Comparison of ENCODE assay signal across 27 cellular contexts in genomic region chr10:87510025-87510424, GRCh38.
"Had no signal": no experiment of that assay in that cellular context is flagged by ENCODE, and none has a peak within 500 bp of the region (broad histone marks: within the 10 kb centered on the region; RNA-seq: fewer than 3 reads in every experiment).

No MANE protein-coding gene starts in this region.

- H3K9me3 ChIP-seq: body of pancreas had no signal

- H3K27me3 ChIP-seq: adrenal gland, body of pancreas, dorsolateral prefrontal cortex had no signal

- ATAC-seq: activated CD4-positive, alpha-beta T cell treated with anti-CD3 and anti-CD28 coated beads for 36 hours; activated CD8-positive, alpha-beta memory T cell treated with anti-CD3 and anti-CD28 coated beads, Interleukin-2, amount 10 ng/mL, durations not matched to agents 7 days and 5 days; activated CD8-positive, alpha-beta T cell treated with anti-CD3 and anti-CD28 coated beads, Interleukin-2, amount 10 ng/mL, durations not matched to agents 7 days and 5 days; activated naive CD8-positive, alpha-beta T cell treated with anti-CD3 and anti-CD28 coated beads, Interleukin-2, amount 50 U/mL, for 24 hours; body of pancreas; esophagus mucosa had no signal

- H3K4me3 ChIP-seq: adrenal gland, body of pancreas, dorsolateral prefrontal cortex had no signal

- DNase-seq: activated CD4-positive, alpha-beta memory T cell treated with anti-CD3 and anti-CD28 coated beads for 36 hours; activated CD4-positive, alpha-beta T cell treated with anti-CD3 and anti-CD28 coated beads for 36 hours; activated CD4-positive, alpha-beta T cell treated with anti-CD3 and anti-CD28 coated beads, Interleukin-2, amount 10 ng/mL, durations not matched to agents 24 days and 14 days; activated CD4-positive, CD25-positive, alpha-beta regulatory T cell; activated CD4-positive, CD25-positive, alpha-beta regulatory T cell treated with anti-CD3 and anti-CD28 coated beads, Interleukin-2, amount 50 U/mL, for 72 hours; activated CD8-positive, alpha-beta memory T cell treated with anti-CD3 and anti-CD28 coated beads, Interleukin-2, amount 10 ng/mL, durations not matched to agents 7 days and 5 days; activated CD8-positive, alpha-beta memory T cell treated with anti-CD3 and anti-CD28 coated beads, Interleukin-2, amount 50 U/mL, for 4 hours; activated CD8-positive, alpha-beta T cell treated with anti-CD3 and anti-CD28 coated beads, Interleukin-2, amount 10 ng/mL, durations not matched to agents 7 days and 5 days; activated effector memory CD4-positive, alpha-beta T cell treated with anti-CD3 and anti-CD28 coated beads, Interleukin-2, amount 50 U/mL, for 16 hours; activated naive CD4-positive, alpha-beta T cell treated with anti-CD3 and anti-CD28 coated beads for 36 hours; activated naive CD8-positive, alpha-beta T cell treated with anti-CD3 and anti-CD28 coated beads for 36 hours; activated naive CD8-positive, alpha-beta T cell treated with anti-CD3 and anti-CD28 coated beads, Interleukin-2, amount 50 U/mL, for 24 hours; activated T-cell treated with anti-CD3 and anti-CD28 coated beads, Interleukin-2, amount 50 U/mL, for 1 hour; activated T-cell treated with anti-CD3 and anti-CD28 coated beads, Interleukin-2, amount 50 U/mL, for 48 hours; adrenal gland; amygdala; aorta; body of pancreas; caudate nucleus; dorsolateral prefrontal cortex; effector memory CD4-positive, alpha-beta T cell; endodermal cell; foreskin fibroblast; head of caudate nucleus; T-helper 2 cell had no signal

- FAIRE-seq: frontal cortex had no signal

- H3K27ac ChIP-seq: adrenal gland, body of pancreas, dorsolateral prefrontal cortex had no signal
